ENCODE assay signal across 9 cellular contexts in the genomic region with DNA sequence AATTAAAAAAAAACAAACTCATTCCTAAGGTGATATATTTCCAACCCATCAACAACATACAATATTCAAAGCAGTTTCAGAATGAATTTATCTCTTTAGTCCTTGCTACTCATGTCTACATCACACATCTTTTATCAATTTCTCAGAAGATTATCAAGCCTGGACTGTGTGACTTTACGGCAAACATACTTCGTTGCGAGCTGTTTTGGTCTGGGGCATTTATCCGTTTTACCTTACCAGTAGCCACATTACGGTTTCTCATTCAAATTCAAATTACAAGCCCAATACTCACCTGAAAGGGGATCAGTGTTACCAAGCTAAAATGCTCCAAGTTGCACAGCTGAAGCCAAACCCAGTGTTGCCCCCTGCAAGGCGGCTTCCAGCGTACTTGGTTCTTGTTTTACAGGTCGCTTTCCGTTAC. TPM values are rescaled to one million over a fixed set of nuclear protein-coding genes. Genes with fewer than 3 reads are reported as not detected.
DNase-seq lines count a peak whose midpoint lies in the region; ATAC-seq and TF ChIP-seq lines count a peak whose summit lies in the region.
"Had no signal": no experiment of that assay in that cellular context is flagged by ENCODE, and none has a peak within 500 bp of the region (broad histone marks: within the 10 kb centered on the region; RNA-seq: fewer than 3 reads in every experiment).

No MANE protein-coding gene starts in this region.

- 4 to 6% (median 5%) methylated on average over 9 of the region's 9 CpGs for WGBS in ovary, 3 donors

- TF ChIP-seq CTCF in Calu3 (IDR thresholded peaks at IDR 0.05; ENCODE audit: unreplicated experiment) (no peak), OCI-LY7 (conservative IDR thresholded peaks at IDR 0.05; ENCODE audit: low read length) (no peak), ovary (IDR thresholded peaks at IDR 0.05) (no peak)

- BruUV-seq in Calu3 (replicated peaks; lab: Mats Ljungman, UMichigan): TSS peak; percentile 39
- no TSS peak for BruUV-seq in OCI-LY7 (replicated peaks; lab: Mats Ljungman, UMichigan)

- CTCF ChIA-PET in Calu3 (lab: Charles Lee): no interaction called here
- CTCF ChIA-PET in OCI-LY7 (lab: Charles Lee; ENCODE audit: unreplicated experiment): no interaction called here

- no peak for TF ChIP-seq POLR2A in ovary (IDR thresholded peaks at IDR 0.05)

- H3K4me1 Mint-ChIP-seq in Calu3 (ENCODE audit: low read depth, unreplicated experiment): peaks cover 55% of the 10 kb centered on the region

- intact Hi-C loops in Calu3 (cut with micrococcal nuclease; ENCODE audit: unreplicated experiment) (loop anchor here (5.0 kb wide), 1 partner anchor 181 kb away; no protein-coding TSS in a partner anchor), OCI-LY7 (cut with micrococcal nuclease; ENCODE audit: unreplicated experiment) (no loop called here), ovary (cut with DNase I) (loop anchor here in 2 of 4 donors (2.0 to 5.0 kb wide), 2 partner anchors 63 to 69 kb away; a partner anchor contains a TSS)

- H3K27ac ChIP-seq in OCI-LY7 (ENCODE audit: low read depth, low read length, poor library complexity, severe bottlenecking) (no peak overlapping the region), epithelial cell of prostate (peak overlapping the region; percentile 9), ovary (peak overlapping the region in 1 of 2 donors; percentile 81)

- H3K4me1 ChIP-seq in OCI-LY7 (ENCODE audit: insufficient read depth, low read length, poor library complexity, severe bottlenecking) (peaks cover 47% of the 10 kb centered on the region), ovary (ENCODE audit: insufficient read depth) (peaks cover 7% of the 10 kb centered on the region)

- TF ChIP-seq EP300 in ovary (IDR thresholded peaks at IDR 0.05): no peak

- H3K9me3 ChIP-seq in OCI-LY7 (ENCODE audit: low read length) (no peaks in the 10 kb centered on the region), ovary (no peaks in the 10 kb centered on the region)

- DNase-seq in Calu3 (no peak), OCI-LY7 (ENCODE audit: low spot score) (no peak), epithelial cell of prostate (ENCODE audit: low read depth, low spot score) (no peak), ovary (peak in 1 of 5 donors; percentile 25), hippocampal formation (lab: John Stamatoyannopoulos, UW) (no peak), NCI-H2227 treated with DMSO at 0.1 percent for 48 hours (lab: John Stamatoyannopoulos, UW) (no peak), globus pallidus (ENCODE audit: low spot score) (no peak)
- DNase-seq: activated CD8-positive, alpha-beta memory T cell treated with anti-CD3 and anti-CD28 coated beads for 24 hours had no signal

- no peaks in the 10 kb centered on the region for H3K27me3 ChIP-seq in ovary

- ATAC-seq in HG02885 (IDR thresholded peaks at IDR 0.05; ENCODE audit: poor library complexity, unreplicated experiment): no peak

- no peaks in the 10 kb centered on the region for H3K9me3 Mint-ChIP-seq in Calu3 (ENCODE audit: low read depth, unreplicated experiment)

- POLR2A ChIA-PET in OCI-LY7 (lab: Charles Lee): interaction anchor here (0.5 to 1.4 kb wide), 4 partner anchors 10 to 184 kb away, joined by 3 to 7 read pairs (median 6); no protein-coding TSS in a partner anchor

- peak overlapping the region; percentile 88 for H3K4me2 ChIP-seq in OCI-LY7 (ENCODE audit: low read length)

- H3K36me3 Mint-ChIP-seq in Calu3 (ENCODE audit: insufficient read depth, unreplicated experiment): peaks cover 83% of the 10 kb centered on the region

- H3K36me3 ChIP-seq in OCI-LY7 (ENCODE audit: insufficient read depth, low read length) (peaks cover 67% of the 10 kb centered on the region), ovary (no peaks in the 10 kb centered on the region)

- H3K9me2 ChIP-seq in OCI-LY7 (ENCODE audit: insufficient read depth, low read length): no peaks in the 10 kb centered on the region

- H3K27me3 Mint-ChIP-seq in Calu3 (ENCODE audit: unreplicated experiment): peaks cover 7% of the 10 kb centered on the region

- H3K4me3 Mint-ChIP-seq in Calu3 (ENCODE audit: low read depth, unreplicated experiment): peak overlapping the region; percentile 96

- peak overlapping the region; percentile 100 for H3K27ac Mint-ChIP-seq in Calu3 (ENCODE audit: unreplicated experiment)

- H3K79me2 ChIP-seq in OCI-LY7 (ENCODE audit: insufficient read depth, low read depth, low read length): peaks cover 68% of the 10 kb centered on the region

- H3K4me3 ChIP-seq in OCI-LY7 (ENCODE audit: low read depth, low read length, poor library complexity, severe bottlenecking): peak overlapping the region; percentile 100
- H3K4me3 ChIP-seq in ovary: peak overlapping the region; percentile 100

- H2AFZ ChIP-seq in OCI-LY7 (ENCODE audit: low read length): no peak overlapping the region

- peaks cover 57% of the 10 kb centered on the region for H4K20me1 ChIP-seq in OCI-LY7 (ENCODE audit: insufficient read depth, low read length)

RNA-seq across cellular contexts. Expression of a gene that starts 1.9 kb away (rescaled TPM):
- total RNA-seq in Calu3 (2022): 765 and 870 TPM in 2 replicates
- 814 and 1,035 TPM in 2 replicates for total RNA-seq in OCI-LY7 (2014; rRNA removed; shearing (Covaris generic))
- total RNA-seq in OCI-LY7 (2022): 959 and 1,011 TPM in 2 replicates
- total RNA-seq in ovary: 100 to 1,000 TPM; 416 to 679 (median 577) TPM
- polyA plus RNA-seq in ovary: 100 to 1,000 TPM; 243 to 354 TPM

RNA-seq across cellular contexts. Expression of a gene that starts 59.3 kb away (rescaled TPM):
- total RNA-seq in Calu3 (2022) (not detected in 2 replicates), OCI-LY7 (2022) (not detected in 2 replicates), ovary (under 1 TPM in 1 of 7 donors, not detected in 6; 0.65 TPM)
- 0.21 TPM in 1 of 2 replicates, not detected in the other for total RNA-seq in OCI-LY7 (2014; rRNA removed; shearing (Covaris generic))
- not detected for polyA plus RNA-seq in ovary
